8 cellular contexts compared by ENCODE assay signal in the genomic region with DNA sequence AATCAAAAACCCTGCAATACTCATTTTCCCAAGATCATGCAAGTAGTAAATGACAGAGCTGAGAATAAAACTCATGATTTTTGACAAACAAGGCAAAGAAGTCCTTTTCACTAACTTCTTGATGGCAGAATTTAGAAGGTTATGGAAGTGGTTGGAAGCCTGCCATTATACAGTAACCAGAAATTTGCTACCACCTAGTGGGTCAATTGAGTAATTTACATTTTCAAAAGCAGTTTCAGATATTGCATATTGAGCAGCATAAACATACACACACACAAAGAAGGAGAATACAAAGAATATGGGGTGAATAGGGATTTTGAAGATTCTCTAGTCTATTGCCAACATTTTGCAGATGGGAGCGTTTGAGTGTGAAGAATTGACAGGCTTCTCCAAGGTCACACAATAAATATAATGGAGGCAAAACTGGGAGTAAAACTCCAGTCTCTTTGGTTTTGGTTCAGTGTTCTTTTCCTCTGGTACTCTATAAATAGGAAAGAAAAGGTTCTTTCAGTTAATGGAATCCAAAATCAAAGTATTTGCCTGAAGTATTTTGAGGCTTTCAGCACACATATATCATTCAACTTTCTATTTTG.
A peak's percentile ranks its signal among the peaks of the same experiment; 100 is the strongest.
DNase-seq lines count a peak whose midpoint lies in the region; ATAC-seq and TF ChIP-seq lines count a peak whose summit lies in the region.

No MANE protein-coding gene starts in this region.

- H3F3A ChIP-seq in DOHH2 (ENCODE audit: control insufficient read depth, insufficient read depth) (no peaks in the 10 kb centered on the region), Loucy (ENCODE audit: low read depth) (no peaks in the 10 kb centered on the region), SU-DHL-6 (ENCODE audit: insufficient read depth) (no peaks in the 10 kb centered on the region)

- H3K4me1 ChIP-seq in DOHH2 (ENCODE audit: control insufficient read depth, low read length) (no peaks in the 10 kb centered on the region), Loucy (ENCODE audit: insufficient read depth, low read length, poor library complexity, severe bottlenecking) (no peaks in the 10 kb centered on the region)

- H3K27ac ChIP-seq in DOHH2 (ENCODE audit: low read depth, low read length), result no peak overlapping the region
- H3K27ac ChIP-seq in SU-DHL-6 (ENCODE audit: low read depth, low read length), result no peak overlapping the region

- peak overlapping the region; percentile 64; the same call in 1 of the 2 replicates for H2AFZ ChIP-seq in Loucy (ENCODE audit: low read length)
- H2AFZ ChIP-seq in SU-DHL-6 (ENCODE audit: low read depth, low read length, severe bottlenecking), result no peak overlapping the region

- H3K9me3 ChIP-seq in DOHH2 (ENCODE audit: control insufficient read depth, insufficient read depth, low read length), result no peaks in the 10 kb centered on the region
- no peaks in the 10 kb centered on the region for H3K9me3 ChIP-seq in Loucy (ENCODE audit: insufficient read depth, low read depth, low read length)
- H3K9me3 ChIP-seq in SU-DHL-6 (ENCODE audit: insufficient read depth, low read length), result no peaks in the 10 kb centered on the region

- peak; percentile 65 for TF ChIP-seq CTCF in DOHH2 (IDR thresholded peaks at IDR 0.05; ENCODE audit: low read depth, low read length, poor library complexity, severe bottlenecking)
- peak; percentile 84 for TF ChIP-seq CTCF in Loucy (conservative IDR thresholded peaks at IDR 0.05; ENCODE audit: low read length)
- TF ChIP-seq CTCF in SU-DHL-6 (IDR thresholded peaks at IDR 0.05; ENCODE audit: insufficient read depth, low read length, poor library complexity, severe bottlenecking), result peak; percentile 13

- H3K36me3 ChIP-seq in DOHH2 (ENCODE audit: control insufficient read depth, low read length) (no peaks in the 10 kb centered on the region), Loucy (ENCODE audit: insufficient read depth, low read length) (no peaks in the 10 kb centered on the region), SU-DHL-6 (ENCODE audit: low read length) (no peaks in the 10 kb centered on the region)

- DNase-seq in glomerular endothelial cell (ENCODE audit: extremely low read depth, low read depth, low spot score) (peak; percentile 41), nucleus accumbens (lab: John Stamatoyannopoulos, UW) (no peak)
- DNase-seq in stimulated activated effector memory CD8-positive, alpha-beta T cell treated with anti-CD3 and anti-CD28 coated beads, Interleukin-12 subunit alpha, Interleukin-12 subunit beta, amount 100 ng/mL, for 72 hours (ENCODE audit: low spot score in 2 of 2), result no peak
- DNase-seq in NK-92 treated with Interleukin-12 subunit alpha and Interleukin-12 subunit beta, amount 100 ng/mL, for 24 hours (lab: John Stamatoyannopoulos, UW), result no peak

- H3K27ac Mint-ChIP-seq in stimulated activated effector memory CD8-positive, alpha-beta T cell treated with anti-CD3 and anti-CD28 coated beads, Interleukin-12 subunit alpha, Interleukin-12 subunit beta, amount 100 ng/mL, for 72 hours, result no peak overlapping the region

- H3K27me3 ChIP-seq in DOHH2 (ENCODE audit: control insufficient read depth, low read length) (no peaks in the 10 kb centered on the region), Loucy (ENCODE audit: insufficient read depth, low read length, poor library complexity, severe bottlenecking) (no peaks in the 10 kb centered on the region), SU-DHL-6 (ENCODE audit: low read length) (no peaks in the 10 kb centered on the region)

- no peaks in the 10 kb centered on the region for H3K4me1 Mint-ChIP-seq in stimulated activated effector memory CD8-positive, alpha-beta T cell treated with anti-CD3 and anti-CD28 coated beads, Interleukin-12 subunit alpha, Interleukin-12 subunit beta, amount 100 ng/mL, for 72 hours

- H3K9ac ChIP-seq in Loucy (ENCODE audit: low read depth, low read length, poor library complexity, severe bottlenecking) (no peak overlapping the region), SU-DHL-6 (ENCODE audit: low read length) (no peak overlapping the region)

- H3K36me3 Mint-ChIP-seq in stimulated activated effector memory CD8-positive, alpha-beta T cell treated with anti-CD3 and anti-CD28 coated beads, Interleukin-12 subunit alpha, Interleukin-12 subunit beta, amount 100 ng/mL, for 72 hours, result no peaks in the 10 kb centered on the region

- no peak overlapping the region for H3K4me2 ChIP-seq in DOHH2 (ENCODE audit: low read length)
- no peak overlapping the region for H3K4me2 ChIP-seq in Loucy (ENCODE audit: low read depth, low read length, poor library complexity, severe bottlenecking)
- no peak overlapping the region for H3K4me2 ChIP-seq in SU-DHL-6 (ENCODE audit: low read depth, low read length, poor library complexity, severe bottlenecking)

- ATAC-seq in GM21526 (IDR thresholded peaks at IDR 0.05; ENCODE audit: low FRiP score, unreplicated experiment), result peak; percentile 90
- ATAC-seq in stimulated activated effector memory CD8-positive, alpha-beta T cell treated with anti-CD3 and anti-CD28 coated beads, Interleukin-12 subunit alpha, Interleukin-12 subunit beta, amount 100 ng/mL, for 72 hours, result peak; percentile 42

- H3K79me2 ChIP-seq in DOHH2 (ENCODE audit: control insufficient read depth, low read length) (no peaks in the 10 kb centered on the region), Loucy (ENCODE audit: insufficient read depth, low read length) (no peaks in the 10 kb centered on the region), SU-DHL-6 (ENCODE audit: insufficient read depth, low read length) (no peaks in the 10 kb centered on the region)

- H4K20me1 ChIP-seq in DOHH2 (ENCODE audit: control insufficient read depth, insufficient read depth, low read depth, low read length) (no peaks in the 10 kb centered on the region), Loucy (ENCODE audit: insufficient read depth, low read length, poor library complexity, severe bottlenecking) (no peaks in the 10 kb centered on the region), SU-DHL-6 (ENCODE audit: low read depth, low read length) (no peaks in the 10 kb centered on the region)

- H3K9me3 Mint-ChIP-seq in stimulated activated effector memory CD8-positive, alpha-beta T cell treated with anti-CD3 and anti-CD28 coated beads, Interleukin-12 subunit alpha, Interleukin-12 subunit beta, amount 100 ng/mL, for 72 hours, result no peaks in the 10 kb centered on the region

- no peak overlapping the region for H3K4me3 Mint-ChIP-seq in stimulated activated effector memory CD8-positive, alpha-beta T cell treated with anti-CD3 and anti-CD28 coated beads, Interleukin-12 subunit alpha, Interleukin-12 subunit beta, amount 100 ng/mL, for 72 hours

- no peaks in the 10 kb centered on the region for H3K9me2 ChIP-seq in DOHH2 (replicated peaks; ENCODE audit: control insufficient read depth, low read length)
- no peaks in the 10 kb centered on the region for H3K9me2 ChIP-seq in Loucy (replicated peaks; ENCODE audit: low read depth, low read length)
- H3K9me2 ChIP-seq in SU-DHL-6 (replicated peaks; ENCODE audit: insufficient read depth, low read length), result no peaks in the 10 kb centered on the region

- no peak overlapping the region for H3K4me3 ChIP-seq in DOHH2 (ENCODE audit: low read length)
- no peak overlapping the region for H3K4me3 ChIP-seq in Loucy (ENCODE audit: low read length, poor library complexity, severe bottlenecking)
- no peak overlapping the region for H3K4me3 ChIP-seq in SU-DHL-6 (ENCODE audit: insufficient read depth, low read length, poor library complexity, severe bottlenecking)

Comparison
In these comparisons a context has a peak if more than half of its experiments do, and no peak if none do; other contexts are left out.
1. CTCF ChIP-seq: peak in every context shown above with its lines; median percentile 84 in Loucy; 65 in DOHH2; 13 in SU-DHL-6.